ENCODE assay signal across 11 cellular contexts in genomic region chr3:37906734-37907282, GRCh38. TPM values are rescaled to one million over a fixed set of nuclear protein-coding genes. Genes with fewer than 3 reads are reported as not detected.
DNase-seq lines count a peak whose midpoint lies in the region; ATAC-seq and TF ChIP-seq lines count a peak whose summit lies in the region.
"Had no signal": no experiment of that assay in that cellular context is flagged by ENCODE, and none has a peak within 500 bp of the region (broad histone marks: within the 10 kb centered on the region; RNA-seq: fewer than 3 reads in every experiment).

No MANE protein-coding gene starts in this region.

- H3K9me3 Mint-ChIP-seq in activated naive CD4-positive, alpha-beta T cell treated with anti-CD3 and anti-CD28 coated beads for 36 hours, result no peaks in the 10 kb centered on the region
- no peaks in the 10 kb centered on the region for H3K9me3 Mint-ChIP-seq in WTC11
- no peaks in the 10 kb centered on the region for H3K9me3 Mint-ChIP-seq in immature natural killer cell

- H3K36me3 ChIP-seq in liver (ENCODE audit: control insufficient read depth in 4 of 4, insufficient read depth in 3 of 4, low read depth in 1 of 4, low read length in 3 of 4), result no peaks in the 10 kb centered on the region
- no peaks in the 10 kb centered on the region for H3K36me3 ChIP-seq in testis (ENCODE audit: low read depth, missing control alignments)
- H3K36me3 ChIP-seq in HAP-1 (replicated peaks), result no peaks in the 10 kb centered on the region

- DNase-seq in activated naive CD4-positive, alpha-beta T cell treated with anti-CD3 and anti-CD28 coated beads for 36 hours, result peak; percentile 32
- DNase-seq in activated naive CD4-positive, alpha-beta T cell (lab: John Stamatoyannopoulos, UW), result no peak
- DNase-seq in WTC11 (ENCODE audit: low spot score) (no peak), testis (no peak), immature natural killer cell (no peak), lower leg skin (ENCODE audit: low spot score in 2 of 2) (no peak), HAP-1 (ENCODE audit: low spot score in 2 of 2) (no peak)
- DNase-seq: glutamatergic neuron; stimulated activated CD8-positive, alpha-beta memory T cell treated with anti-CD3 and anti-CD28 coated beads, Interleukin-4, amount 100 ng/mL, for 48 hours had no signal

- H3K27me3 ChIP-seq in liver (ENCODE audit: control insufficient read depth in 4 of 4, insufficient read depth in 4 of 4, low read length in 3 of 4) (no peaks in the 10 kb centered on the region), testis (no peaks in the 10 kb centered on the region), HAP-1 (ENCODE audit: low read depth) (no peaks in the 10 kb centered on the region)

- 82% methylated on average over 5 of the region's 5 CpGs for WGBS in liver
- WGBS in testis, 2 donors, result 58 to 66% methylated on average over 5 of the region's 5 CpGs
- 66 to 73% methylated on average over 5 of the region's 5 CpGs for WGBS in lower leg skin, 2 donors

- TF ChIP-seq POLR2A in testis (IDR thresholded peaks at IDR 0.05), result no peak
- no peak for TF ChIP-seq POLR2A in lower leg skin (IDR thresholded peaks at IDR 0.05)

- H3K27ac ChIP-seq in liver (ENCODE audit: low read depth in 1 of 2, low read length in 2 of 2), result no peak overlapping the region
- peak overlapping the region; percentile 26 to 32 for H3K27ac ChIP-seq in testis
- H3K27ac ChIP-seq: parathyroid adenoma had no signal

- H3K9ac ChIP-seq in liver (ENCODE audit: low read depth in 1 of 2, low read length in 2 of 2), result no peak overlapping the region
- H3K9ac ChIP-seq: parathyroid adenoma had no signal

- peaks cover 21% of the 10 kb centered on the region for H3K4me1 Mint-ChIP-seq in activated naive CD4-positive, alpha-beta T cell treated with anti-CD3 and anti-CD28 coated beads for 36 hours (ENCODE audit: low read depth)
- H3K4me1 Mint-ChIP-seq in WTC11 (peaks cover 33% of the 10 kb centered on the region), immature natural killer cell (peaks cover 17 to 37% of the 10 kb centered on the region in 2 donors)

- CTCF ChIA-PET in activated naive CD4-positive, alpha-beta T cell treated with anti-CD3 and anti-CD28 coated beads for 36 hours (lab: Charles Lee), result no interaction called here
- CTCF ChIA-PET in WTC11 (lab: Charles Lee), result interaction anchor here (2.6 to 2.7 kb wide), 2 partner anchors 61 to 67 kb away, joined by 8 to 12 read pairs; no protein-coding TSS in a partner anchor

- POLR2A ChIA-PET in WTC11 (lab: Charles Lee), result no interaction called here

- H3K27ac Mint-ChIP-seq in activated naive CD4-positive, alpha-beta T cell treated with anti-CD3 and anti-CD28 coated beads for 36 hours, result no peak overlapping the region
- H3K27ac Mint-ChIP-seq in WTC11 (peak overlapping the region; percentile 19; the same call in 1 of the 2 replicates), immature natural killer cell (no peak overlapping the region)

- in situ Hi-C loops in HAP-1 (cut with MboI; ENCODE audit: low sequenced_read_pairs), result no loop called here

- intact Hi-C loops in activated naive CD4-positive, alpha-beta T cell treated with anti-CD3 and anti-CD28 coated beads for 36 hours (cut with micrococcal nuclease), result loop anchor here (2.0 kb wide), 1 partner anchor 44 kb away; no protein-coding TSS in a partner anchor
- intact Hi-C loops in testis (cut with DNase I; ENCODE audit: low total_unique reads) (no loop called here), lower leg skin (cut with DNase I; ENCODE audit: low total_unique reads) (no loop called here)

- H3K9me3 ChIP-seq in liver (ENCODE audit: control insufficient read depth in 4 of 4, low read length in 3 of 4) (no peaks in the 10 kb centered on the region), testis (no peaks in the 10 kb centered on the region), HAP-1 (no peaks in the 10 kb centered on the region)

- H3K27me3 Mint-ChIP-seq in activated naive CD4-positive, alpha-beta T cell treated with anti-CD3 and anti-CD28 coated beads for 36 hours (ENCODE audit: low read depth), result no peaks in the 10 kb centered on the region
- H3K27me3 Mint-ChIP-seq in WTC11 (ENCODE audit: low read depth) (no peaks in the 10 kb centered on the region), immature natural killer cell (ENCODE audit: low read depth in 3 of 3) (peaks cover 0 to 4% (median 0%) of the 10 kb centered on the region in 3 donors)

- H3K4me3 ChIP-seq in liver (ENCODE audit: low read depth in 1 of 3, low read length in 3 of 3) (no peak overlapping the region), testis (no peak overlapping the region), lower leg skin (ENCODE audit: low read depth, poor library complexity, severe bottlenecking) (no peak overlapping the region), HAP-1 (no peak overlapping the region)

- H3K4me3 Mint-ChIP-seq in activated naive CD4-positive, alpha-beta T cell treated with anti-CD3 and anti-CD28 coated beads for 36 hours, result no peak overlapping the region
- no peak overlapping the region for H3K4me3 Mint-ChIP-seq in WTC11
- peak overlapping the region in 1 of 5 donors; percentile 44 for H3K4me3 Mint-ChIP-seq in immature natural killer cell

- TF ChIP-seq RAD21 in liver (IDR thresholded peaks at IDR 0.05), result no peak

- no peaks in the 10 kb centered on the region for H3K36me3 Mint-ChIP-seq in activated naive CD4-positive, alpha-beta T cell treated with anti-CD3 and anti-CD28 coated beads for 36 hours (ENCODE audit: low read depth)
- H3K36me3 Mint-ChIP-seq in WTC11, result no peaks in the 10 kb centered on the region
- no peaks in the 10 kb centered on the region for H3K36me3 Mint-ChIP-seq in immature natural killer cell

- ATAC-seq in WTC11, result no peak

- H3K4me1 ChIP-seq in liver (ENCODE audit: control insufficient read depth in 4 of 4, insufficient read depth in 4 of 4, low read length in 3 of 4) (peaks cover 0 to 12% (median under 1%) of the 10 kb centered on the region in 4 donors), testis (peaks cover 44% of the 10 kb centered on the region), HAP-1 (peaks cover 4% of the 10 kb centered on the region; the same call in 1 of the 2 replicates)

- TF ChIP-seq CTCF in WTC11 (IDR thresholded peaks at IDR 0.05), result no peak
- no peak for TF ChIP-seq CTCF in liver (IDR thresholded peaks at IDR 0.05; ENCODE audit: low read depth, low read length, missing input control)
- TF ChIP-seq CTCF in testis (IDR thresholded peaks at IDR 0.05), result no peak
- TF ChIP-seq CTCF in lower leg skin (IDR thresholded peaks at IDR 0.05), result no peak

TF ChIP-seq in WTC11, 78 proteins besides CTCF, POLR2A, EP300 and RAD21 (continues in another document):
- TF ChIP-seq NR2C2 (CRISPR knock-in tag; IDR thresholded peaks at IDR 0.05) (no peak), NFATC4 (CRISPR knock-in tag; IDR thresholded peaks at IDR 0.05) (no peak), CBFB (CRISPR knock-in tag; IDR thresholded peaks at IDR 0.05; ENCODE audit: low read depth) (no peak), USF2 (CRISPR knock-in tag; IDR thresholded peaks at IDR 0.05) (no peak), GRHL2 (CRISPR knock-in tag; IDR thresholded peaks at IDR 0.05; ENCODE audit: insufficient replicate concordance, severe bottlenecking) (no peak), TP53 (CRISPR knock-in tag; IDR thresholded peaks at IDR 0.05) (no peak), ATF3 (CRISPR knock-in tag; conservative IDR thresholded peaks at IDR 0.05) (no peak), SMAD3 (CRISPR knock-in tag; IDR thresholded peaks at IDR 0.05; ENCODE audit: borderline replicate concordance) (no peak)

TF ChIP-seq in liver, 16 proteins besides CTCF, POLR2A, EP300 and RAD21:
- TF ChIP-seq SP1 (IDR thresholded peaks at IDR 0.05) (no peak), NR2F2 (IDR thresholded peaks at IDR 0.05) (peak; percentile 18)

RNA-seq across cellular contexts. Expression of gene CTDSPL, which starts 45.1 kb away (rescaled TPM):
- 1 to 10 TPM; 3.7 to 5.0 TPM for total RNA-seq in activated naive CD4-positive, alpha-beta T cell treated with anti-CD3 and anti-CD28 coated beads for 36 hours
- total RNA-seq in WTC11 (2021) (28.0 to 41.2 TPM (median 28.6 TPM) in 3 replicates), liver (10 to 100 TPM; 16.7 to 17.2 TPM), testis (10 to 100 TPM; 32.4 to 43.0 TPM), lower leg skin (10 to 100 TPM; 59.8 to 97.5 (median 94.6) TPM)
- polyA plus RNA-seq in liver (10 to 100 TPM in 1 of 2 donors, 1 to 10 TPM in 1; 8.4 to 11.7 TPM), testis (ENCODE audit: insufficient read depth, low read depth, low replicate concordance) (24.4 TPM), immature natural killer cell (under 1 TPM in 1 of 3 donors, not detected in 2; 0.87 TPM)

Comparison
In these comparisons a context has a peak if more than half of its experiments do, and no peak if none do; other contexts are left out.
1. H3K27ac ChIP-seq: peak in testis (2 of 2); none in liver (0 of 2).